In the genomic region with DNA sequence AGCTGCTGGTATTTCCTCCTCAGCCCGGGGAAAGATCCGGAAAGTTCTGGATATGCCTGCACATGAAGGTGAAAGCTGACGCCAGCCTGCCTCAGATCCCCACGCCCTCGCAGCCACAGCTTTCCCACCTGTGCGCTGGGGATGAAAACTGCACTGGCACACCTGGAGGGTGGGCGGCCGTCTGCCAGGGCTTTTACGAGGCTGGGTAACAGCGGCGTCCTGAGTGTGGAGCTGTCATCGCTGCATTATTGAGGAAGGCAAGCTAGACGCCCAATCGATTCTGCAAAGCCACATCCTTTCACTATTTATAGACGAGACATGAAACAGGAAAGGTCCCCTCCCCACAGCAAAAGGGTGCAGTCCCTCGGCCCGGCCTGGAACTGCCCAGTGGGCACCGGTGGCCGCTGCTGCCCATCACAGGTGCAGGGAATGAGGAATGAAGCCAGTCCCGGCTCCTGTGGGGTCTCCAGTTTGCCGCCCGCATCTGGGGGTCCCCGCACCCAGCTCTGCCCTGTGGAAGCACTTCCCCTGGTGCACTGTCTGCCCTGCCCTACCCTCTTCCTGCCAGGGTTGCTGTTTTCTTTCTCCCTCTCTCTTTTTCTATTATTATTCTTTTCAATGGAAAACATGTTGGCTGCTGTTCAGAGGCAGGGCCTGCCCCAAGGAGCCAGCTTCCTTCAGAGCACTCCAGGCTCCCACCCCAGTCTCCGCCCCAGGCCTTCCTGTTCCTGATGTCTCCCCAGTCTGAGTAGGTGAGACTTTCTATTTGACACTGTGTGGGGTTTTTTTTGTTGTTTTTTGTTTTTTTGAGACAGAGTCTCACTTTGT, we compare ENCODE assay signal across 8 cellular contexts. TPM values are rescaled to one million over a fixed set of nuclear protein-coding genes. Genes with fewer than 3 reads are reported as not detected.
DNase-seq lines count a peak whose midpoint lies in the region; ATAC-seq, FAIRE-seq and TF ChIP-seq lines count a peak whose summit lies in the region.

No MANE protein-coding gene starts in this region.

- ATAC-seq in HG02840 (IDR thresholded peaks at IDR 0.05; ENCODE audit: low FRiP score, unreplicated experiment), result peak; percentile 21
- ATAC-seq in effector memory CD8-positive, alpha-beta T cell (replicated peaks), result peak; percentile 75
- ATAC-seq in omental fat pad (ENCODE audit: low FRiP score), result no peak

- peak overlapping the region; percentile 94 to 97 for H3K27ac Mint-ChIP-seq in effector memory CD8-positive, alpha-beta T cell

- H3K36me3 Mint-ChIP-seq in effector memory CD8-positive, alpha-beta T cell (ENCODE audit: insufficient read depth), result peaks cover 35% of the 10 kb centered on the region

- no peaks in the 10 kb centered on the region for H3K9me3 Mint-ChIP-seq in effector memory CD8-positive, alpha-beta T cell

- no peaks in the 10 kb centered on the region for H3K27me3 Mint-ChIP-seq in effector memory CD8-positive, alpha-beta T cell

- TF ChIP-seq CTCF in omental fat pad (IDR thresholded peaks at IDR 0.05), result no peak
- TF ChIP-seq CTCF in D721Med (IDR thresholded peaks at IDR 0.05; ENCODE audit: insufficient read depth, missing control alignments), result no peak

- DNase-seq in activated CD4-positive, CD25-positive, alpha-beta regulatory T cell treated with anti-CD3 and anti-CD28 coated beads, Interleukin-2, amount 50 U/mL, for 72 hours, result peak; percentile 66
- DNase-seq in effector memory CD8-positive, alpha-beta T cell, result peak; percentile 33 to 57 (median 45)
- peak; percentile 63 to 74 (median 74) for DNase-seq in stimulated activated CD4-positive, alpha-beta T cell treated with anti-CD3 and anti-CD28 coated beads, Interleukin-12 subunit alpha, Interleukin-12 subunit beta, amount 100 ng/mL, for 48 hours (ENCODE audit: low read depth in 2 of 3, low spot score in 1 of 3)
- DNase-seq in NCI-H1417 treated with DMSO at 0.1 percent for 48 hours (lab: John Stamatoyannopoulos, UW), result no peak
- no peak for DNase-seq in islet precursor cell
- no peak for DNase-seq in omental fat pad (ENCODE audit: low spot score)
- no peak for DNase-seq in D721Med (ENCODE audit: insufficient read length, low spot score)

- H3K4me3 Mint-ChIP-seq in effector memory CD8-positive, alpha-beta T cell, result peak overlapping the region; percentile 86 to 88

- no peak for FAIRE-seq in D721Med (lab: Jason Lieb, UNC)

- H3K4me1 Mint-ChIP-seq in effector memory CD8-positive, alpha-beta T cell (ENCODE audit: low read depth in 2 of 2), result peaks cover 33 to 45% of the 10 kb centered on the region in 2 donors

RNA-seq across cellular contexts. Expression of a gene that starts 7.0 kb away (rescaled TPM):
- 10 to 100 TPM; 10.4 to 61.8 (median 55.1) TPM for total RNA-seq in omental fat pad

RNA-seq across cellular contexts. Expression of a gene that starts 56.0 kb away (rescaled TPM):
- total RNA-seq in omental fat pad, result 10 to 100 TPM; 45.6 to 64.8 (median 56.5) TPM

Comparison
In these comparisons a context has a peak if more than half of its experiments do, and no peak if none do; other contexts are left out.
1. DNase-seq: peak in activated CD4-positive, CD25-positive, alpha-beta regulatory T cell treated with anti-CD3 and anti-CD28 coated beads, Interleukin-2, amount 50 U/mL, for 72 hours (single experiment), effector memory CD8-positive, alpha-beta T cell (3 of 3) and stimulated activated CD4-positive, alpha-beta T cell treated with anti-CD3 and anti-CD28 coated beads, Interleukin-12 subunit alpha, Interleukin-12 subunit beta, amount 100 ng/mL, for 48 hours (3 of 3); none in NCI-H1417 treated with DMSO at 0.1 percent for 48 hours (single experiment), islet precursor cell (single experiment), omental fat pad (single experiment) and D721Med (single experiment).